In the genomic region with DNA sequence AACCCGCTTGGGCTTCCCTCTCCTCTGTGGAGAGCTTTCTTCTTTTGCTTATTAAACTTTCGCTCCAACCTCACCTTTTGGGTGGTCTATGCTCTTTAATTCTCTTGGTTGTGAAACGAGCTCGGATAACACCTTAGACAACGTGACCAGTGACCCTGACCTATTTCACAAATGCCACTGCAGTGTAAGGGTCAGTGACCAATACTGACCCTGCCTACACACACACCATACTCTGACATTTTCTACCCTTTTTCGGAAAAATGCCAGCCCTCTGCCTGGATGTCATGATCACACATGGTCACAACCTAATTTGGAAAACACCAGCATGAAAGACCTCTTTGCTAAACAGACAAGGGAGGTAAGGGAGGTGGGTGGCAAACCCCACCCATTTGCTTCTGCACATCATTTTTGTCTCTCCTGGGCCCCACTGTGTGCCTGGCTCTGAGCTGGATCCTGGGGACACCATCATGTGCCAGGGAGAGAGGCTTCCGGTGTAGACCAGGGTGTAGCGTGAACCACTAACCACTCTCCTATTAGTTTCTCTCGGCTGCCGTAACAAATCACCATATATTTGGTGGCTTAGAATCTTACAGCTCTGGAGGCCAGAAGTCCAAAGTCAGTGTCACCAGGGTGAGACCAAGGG, we compare ENCODE assay signal across 1 cellular context.
TF ChIP-seq lines count a peak whose summit lies in the region.

No MANE protein-coding gene starts in this region.

TF ChIP-seq in HepG2, 621 proteins besides CTCF, POLR2A, EP300 and RAD21 (continued from another document and continues in another):
- TF ChIP-seq, protein P1, sequence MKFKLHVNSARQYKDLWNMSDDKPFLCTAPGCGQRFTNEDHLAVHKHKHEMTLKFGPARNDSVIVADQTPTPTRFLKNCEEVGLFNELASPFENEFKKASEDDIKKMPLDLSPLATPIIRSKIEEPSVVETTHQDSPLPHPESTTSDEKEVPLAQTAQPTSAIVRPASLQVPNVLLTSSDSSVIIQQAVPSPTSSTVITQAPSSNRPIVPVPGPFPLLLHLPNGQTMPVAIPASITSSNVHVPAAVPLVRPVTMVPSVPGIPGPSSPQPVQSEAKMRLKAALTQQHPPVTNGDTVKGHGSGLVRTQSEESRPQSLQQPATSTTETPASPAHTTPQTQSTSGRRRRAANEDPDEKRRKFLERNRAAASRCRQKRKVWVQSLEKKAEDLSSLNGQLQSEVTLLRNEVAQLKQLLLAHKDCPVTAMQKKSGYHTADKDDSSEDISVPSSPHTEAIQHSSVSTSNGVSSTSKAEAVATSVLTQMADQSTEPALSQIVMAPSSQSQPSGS (CRISPR knock-in tag; IDR thresholded peaks at IDR 0.05) = peak; percentile 62; the same call in 1 of the 2 replicates
- TF ChIP-seq ZMYM4 (CRISPR knock-in tag; IDR thresholded peaks at IDR 0.05) (peak; percentile 60; the same call in 1 of the 2 replicates), IKZF4 (CRISPR knock-in tag; IDR thresholded peaks at IDR 0.05; ENCODE audit: borderline replicate concordance, low read depth, not compliant biosample characterization) (no peak), TBL1XR1 (IDR thresholded peaks at IDR 0.05; ENCODE audit: borderline replicate concordance, low read length, partially characterized antibody) (peak; percentile 13), ZNF205 (CRISPR knock-in tag; IDR thresholded peaks at IDR 0.05) (peak; percentile 57; the same call in 1 of the 2 replicates), ZBTB7B (CRISPR knock-in tag; IDR thresholded peaks at IDR 0.05) (peak; percentile 96), PHF21A (CRISPR knock-in tag; IDR thresholded peaks at IDR 0.05) (peak; percentile 72; the same call in 1 of the 2 replicates), NFRKB (IDR thresholded peaks at IDR 0.05) (no peak), HNRNPH1 (optimal IDR thresholded peaks at IDR 0.05; ENCODE audit: low read depth, low read length) (no peak), RBAK (CRISPR knock-in tag; IDR thresholded peaks at IDR 0.05) (no peak), XBP1 (CRISPR knock-in tag; IDR thresholded peaks at IDR 0.05) (no peak), CENPX (CRISPR knock-in tag; IDR thresholded peaks at IDR 0.05) (no peak), HOXA3 (CRISPR knock-in tag; IDR thresholded peaks at IDR 0.05) (peak; percentile 81), CEBPG (CRISPR knock-in tag; IDR thresholded peaks at IDR 0.05) (peak; percentile 93), MZF1 (CRISPR knock-in tag; IDR thresholded peaks at IDR 0.05; ENCODE audit: borderline replicate concordance) (no peak), TFDP1 (CRISPR knock-in tag; IDR thresholded peaks at IDR 0.05; ENCODE audit: borderline replicate concordance) (peak; percentile 25; the same call in 1 of the 2 replicates), XRCC5 (optimal IDR thresholded peaks at IDR 0.05; ENCODE audit: low read length) (peak; percentile 15), RXRA (CRISPR knock-in tag; IDR thresholded peaks at IDR 0.05) (peak; percentile 93; the same call in 1 of the 2 replicates), ZSCAN21 (CRISPR knock-in tag; IDR thresholded peaks at IDR 0.05; ENCODE audit: borderline replicate concordance) (no peak), MLX (CRISPR knock-in tag; IDR thresholded peaks at IDR 0.05) (peak; percentile 66), FOXP1 (IDR thresholded peaks at IDR 0.05) (no peak), FOXP1 (CRISPR knock-in tag; IDR thresholded peaks at IDR 0.05) (peak; percentile 79), ZEB1 (IDR thresholded peaks at IDR 0.05; ENCODE audit: insufficient replicate concordance, low read depth) (no peak), BHLHE40 (IDR thresholded peaks at IDR 0.05; ENCODE audit: low read length) (peak; percentile 49; the same call in 1 of the 2 replicates), HCFC1 (IDR thresholded peaks at IDR 0.05; ENCODE audit: low read depth, low read length) (no peak), SPEN (CRISPR knock-in tag; IDR thresholded peaks at IDR 0.05; ENCODE audit: low read depth) (peak; percentile 18; the same call in 1 of the 2 replicates), ZSCAN31 (CRISPR knock-in tag; IDR thresholded peaks at IDR 0.05; ENCODE audit: low read depth) (no peak), ARNTL (CRISPR knock-in tag; IDR thresholded peaks at IDR 0.05) (peak; percentile 98), NR2F2 (IDR thresholded peaks at IDR 0.05; ENCODE audit: borderline replicate concordance, low read depth) (peak; percentile 97), ZNF33B (CRISPR knock-in tag; IDR thresholded peaks at IDR 0.05) (no peak), FOXK1 (CRISPR knock-in tag; IDR thresholded peaks at IDR 0.05; ENCODE audit: borderline replicate concordance, low read depth) (peak; percentile 80; the same call in 1 of the 2 replicates), ZNF598 (CRISPR knock-in tag; IDR thresholded peaks at IDR 0.05; ENCODE audit: borderline replicate concordance) (no peak; the same call in 1 of the 2 replicates), SSRP1 (CRISPR knock-in tag; IDR thresholded peaks at IDR 0.05) (no peak), SKIL (CRISPR knock-in tag; IDR thresholded peaks at IDR 0.05; ENCODE audit: borderline replicate concordance) (peak; percentile 30; the same call in 1 of the 2 replicates), ZNF331 (CRISPR knock-in tag; IDR thresholded peaks at IDR 0.05) (peak; percentile 56), MAZ (IDR thresholded peaks at IDR 0.05; ENCODE audit: borderline replicate concordance, low read depth, low read length) (no peak), MAZ (CRISPR knock-in tag; IDR thresholded peaks at IDR 0.05; ENCODE audit: low read depth) (peak; percentile 31; the same call in 1 of the 2 replicates)
- TF ChIP-seq, protein P2, sequence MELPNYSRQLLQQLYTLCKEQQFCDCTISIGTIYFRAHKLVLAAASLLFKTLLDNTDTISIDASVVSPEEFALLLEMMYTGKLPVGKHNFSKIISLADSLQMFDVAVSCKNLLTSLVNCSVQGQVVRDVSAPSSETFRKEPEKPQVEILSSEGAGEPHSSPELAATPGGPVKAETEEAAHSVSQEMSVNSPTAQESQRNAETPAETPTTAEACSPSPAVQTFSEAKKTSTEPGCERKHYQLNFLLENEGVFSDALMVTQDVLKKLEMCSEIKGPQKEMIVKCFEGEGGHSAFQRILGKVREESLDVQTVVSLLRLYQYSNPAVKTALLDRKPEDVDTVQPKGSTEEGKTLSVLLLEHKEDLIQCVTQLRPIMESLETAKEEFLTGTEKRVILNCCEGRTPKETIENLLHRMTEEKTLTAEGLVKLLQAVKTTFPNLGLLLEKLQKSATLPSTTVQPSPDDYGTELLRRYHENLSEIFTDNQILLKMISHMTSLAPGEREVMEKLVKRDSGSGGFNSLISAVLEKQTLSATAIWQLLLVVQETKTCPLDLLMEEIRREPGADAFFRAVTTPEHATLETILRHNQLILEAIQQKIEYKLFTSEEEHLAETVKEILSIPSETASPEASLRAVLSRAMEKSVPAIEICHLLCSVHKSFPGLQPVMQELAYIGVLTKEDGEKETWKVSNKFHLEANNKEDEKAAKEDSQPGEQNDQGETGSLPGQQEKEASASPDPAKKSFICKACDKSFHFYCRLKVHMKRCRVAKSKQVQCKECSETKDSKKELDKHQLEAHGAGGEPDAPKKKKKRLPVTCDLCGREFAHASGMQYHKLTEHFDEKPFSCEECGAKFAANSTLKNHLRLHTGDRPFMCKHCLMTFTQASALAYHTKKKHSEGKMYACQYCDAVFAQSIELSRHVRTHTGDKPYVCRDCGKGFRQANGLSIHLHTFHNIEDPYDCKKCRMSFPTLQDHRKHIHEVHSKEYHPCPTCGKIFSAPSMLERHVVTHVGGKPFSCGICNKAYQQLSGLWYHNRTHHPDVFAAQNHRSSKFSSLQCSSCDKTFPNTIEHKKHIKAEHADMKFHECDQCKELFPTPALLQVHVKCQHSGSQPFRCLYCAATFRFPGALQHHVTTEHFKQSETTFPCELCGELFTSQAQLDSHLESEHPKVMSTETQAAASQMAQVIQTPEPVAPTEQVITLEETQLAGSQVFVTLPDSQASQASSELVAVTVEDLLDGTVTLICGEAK (IDR thresholded peaks at IDR 0.05) = no peak
- TF ChIP-seq, protein P2 (CRISPR knock-in tag; IDR thresholded peaks at IDR 0.05) = peak; percentile 49; the same call in 1 of the 2 replicates
- TF ChIP-seq, protein P3, sequence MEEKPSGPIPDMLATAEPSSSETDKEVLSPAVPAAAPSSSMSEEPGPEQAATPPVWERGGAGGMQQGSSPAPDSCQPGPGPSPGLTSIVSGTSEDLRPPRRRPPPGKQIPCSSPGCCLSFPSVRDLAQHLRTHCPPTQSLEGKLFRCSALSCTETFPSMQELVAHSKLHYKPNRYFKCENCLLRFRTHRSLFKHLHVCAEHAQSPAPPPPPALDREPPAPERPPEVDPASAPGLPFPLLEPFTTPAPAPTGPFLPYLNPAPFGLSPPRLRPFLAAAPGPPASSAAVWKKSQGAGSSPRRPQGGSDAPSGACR (CRISPR knock-in tag; IDR thresholded peaks at IDR 0.05) = 0 out of 2 replicates have a peak, but pooled peaks have one; percentile 32
- TF ChIP-seq, protein P4, sequence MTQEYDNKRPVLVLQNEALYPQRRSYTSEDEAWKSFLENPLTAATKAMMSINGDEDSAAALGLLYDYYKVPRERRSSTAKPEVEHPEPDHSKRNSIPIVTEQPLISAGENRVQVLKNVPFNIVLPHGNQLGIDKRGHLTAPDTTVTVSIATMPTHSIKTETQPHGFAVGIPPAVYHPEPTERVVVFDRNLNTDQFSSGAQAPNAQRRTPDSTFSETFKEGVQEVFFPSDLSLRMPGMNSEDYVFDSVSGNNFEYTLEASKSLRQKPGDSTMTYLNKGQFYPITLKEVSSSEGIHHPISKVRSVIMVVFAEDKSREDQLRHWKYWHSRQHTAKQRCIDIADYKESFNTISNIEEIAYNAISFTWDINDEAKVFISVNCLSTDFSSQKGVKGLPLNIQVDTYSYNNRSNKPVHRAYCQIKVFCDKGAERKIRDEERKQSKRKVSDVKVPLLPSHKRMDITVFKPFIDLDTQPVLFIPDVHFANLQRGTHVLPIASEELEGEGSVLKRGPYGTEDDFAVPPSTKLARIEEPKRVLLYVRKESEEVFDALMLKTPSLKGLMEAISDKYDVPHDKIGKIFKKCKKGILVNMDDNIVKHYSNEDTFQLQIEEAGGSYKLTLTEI (CRISPR knock-in tag; conservative IDR thresholded peaks at IDR 0.05) = no peak
- TF ChIP-seq, protein P5, sequence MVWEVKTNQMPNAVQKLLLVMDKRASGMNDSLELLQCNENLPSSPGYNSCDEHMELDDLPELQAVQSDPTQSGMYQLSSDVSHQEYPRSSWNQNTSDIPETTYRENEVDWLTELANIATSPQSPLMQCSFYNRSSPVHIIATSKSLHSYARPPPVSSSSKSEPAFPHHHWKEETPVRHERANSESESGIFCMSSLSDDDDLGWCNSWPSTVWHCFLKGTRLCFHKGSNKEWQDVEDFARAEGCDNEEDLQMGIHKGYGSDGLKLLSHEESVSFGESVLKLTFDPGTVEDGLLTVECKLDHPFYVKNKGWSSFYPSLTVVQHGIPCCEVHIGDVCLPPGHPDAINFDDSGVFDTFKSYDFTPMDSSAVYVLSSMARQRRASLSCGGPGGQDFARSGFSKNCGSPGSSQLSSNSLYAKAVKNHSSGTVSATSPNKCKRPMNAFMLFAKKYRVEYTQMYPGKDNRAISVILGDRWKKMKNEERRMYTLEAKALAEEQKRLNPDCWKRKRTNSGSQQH (CRISPR knock-in tag; IDR thresholded peaks at IDR 0.05; ENCODE audit: low read depth) = no peak
